Comparison of ENCODE assay signal across 8 cellular contexts in genomic region chr12:47772738-47773061, GRCh38. TPM values are rescaled to one million over a fixed set of nuclear protein-coding genes. Genes with fewer than 3 reads are reported as not detected.
DNase-seq lines count a peak whose midpoint lies in the region; ATAC-seq and TF ChIP-seq lines count a peak whose summit lies in the region.

No MANE protein-coding gene starts in this region.

- peak overlapping the region; percentile 75 for H3K4me2 ChIP-seq in Karpas-422 (ENCODE audit: low read depth, low read length, poor library complexity, severe bottlenecking)

- H3K9ac ChIP-seq in Karpas-422 (ENCODE audit: low read length) = peak overlapping the region; percentile 80

- peaks cover 12% of the 10 kb centered on the region for H3K27me3 Mint-ChIP-seq in nephron (ENCODE audit: low read depth)

- H4K20me1 ChIP-seq in Karpas-422 (ENCODE audit: insufficient read depth, low read depth, low read length) = no peaks in the 10 kb centered on the region

- H3K36me3 Mint-ChIP-seq in nephron (ENCODE audit: low read depth) = no peaks in the 10 kb centered on the region

- H2AFZ ChIP-seq in Karpas-422 (ENCODE audit: low read length) = no peak overlapping the region

- H3K4me1 ChIP-seq in Karpas-422 (ENCODE audit: low read length) = peaks cover 45% of the 10 kb centered on the region

- CTCF ChIA-PET in BJ (lab: Yijun Ruan, JAX) = interaction anchor here (0.6 to 19.2 kb wide), 12 partner anchors 12 to 174 kb away, joined by 3 to 454 read pairs (median 4); partner anchors contain the start of genes ENDOU, RAPGEF3 and RPAP3

- H3K4me1 Mint-ChIP-seq in nephron = peaks cover 22% of the 10 kb centered on the region

- H3K4me3 ChIP-seq in BJ (ENCODE audit: low read depth, low read length) = peak overlapping the region; percentile 63
- H3K4me3 ChIP-seq in Karpas-422 (ENCODE audit: low read length) = peak overlapping the region; percentile 71
- peak overlapping the region; percentile 95 for H3K4me3 ChIP-seq in coronary artery

- no peaks in the 10 kb centered on the region for H3K9me2 ChIP-seq in Karpas-422 (replicated peaks; ENCODE audit: insufficient read depth, low read length)

- H3K79me2 ChIP-seq in Karpas-422 (ENCODE audit: low read length) = peaks cover 26% of the 10 kb centered on the region

- H3K27ac ChIP-seq in Karpas-422 (ENCODE audit: low read length) = no peak overlapping the region
- peak overlapping the region; percentile 78 to 89 for H3K27ac ChIP-seq in coronary artery

- no peak for ATAC-seq in GM18519 (IDR thresholded peaks at IDR 0.05; ENCODE audit: low FRiP score, unreplicated experiment)

- peak overlapping the region; percentile 75 to 89 (median 82) for H3K27ac Mint-ChIP-seq in nephron

- no peak for TF ChIP-seq CTCF in BJ (IDR thresholded peaks at IDR 0.05; ENCODE audit: insufficient read depth, low read depth, low read length)
- no peak for TF ChIP-seq CTCF in coronary artery (IDR thresholded peaks at IDR 0.05)
- TF ChIP-seq CTCF in nephron (IDR thresholded peaks at IDR 0.05; ENCODE audit: unreplicated experiment in 3 of 3) = no peak

- peak overlapping the region; percentile 85 to 92 (median 92) for H3K4me3 Mint-ChIP-seq in nephron

- H3K27me3 ChIP-seq in BJ (ENCODE audit: control insufficient read depth, insufficient read depth, low read length) = no peaks in the 10 kb centered on the region; the same call in 1 of the 2 replicates
- H3K27me3 ChIP-seq in Karpas-422 (ENCODE audit: low read length) = no peaks in the 10 kb centered on the region

- POLR2A ChIA-PET in BJ (lab: Charles Lee) = no interaction called here

- DNase-seq in BJ (ENCODE audit: low read depth) (no peak), Karpas-422 (no peak), coronary artery (ENCODE audit: low spot score) (no peak), NCI-H1694 treated with DMSO at 0.1 percent for 48 hours (lab: John Stamatoyannopoulos, UW) (no peak), NCI-H2081 treated with DMSO at 0.1 percent for 48 hours (lab: John Stamatoyannopoulos, UW) (no peak), islet precursor cell (no peak)

- H3K36me3 ChIP-seq in BJ (ENCODE audit: control insufficient read depth, insufficient read depth, low read length) (no peaks in the 10 kb centered on the region), Karpas-422 (ENCODE audit: insufficient read depth, low read length) (no peaks in the 10 kb centered on the region)

- H3K9me3 ChIP-seq in Karpas-422 (ENCODE audit: low read length) = no peaks in the 10 kb centered on the region

- no peaks in the 10 kb centered on the region for H3K9me3 Mint-ChIP-seq in nephron

RNA-seq across cellular contexts. Expression of gene SLC48A1, which starts 0.3 kb away (rescaled TPM):
- 11.4 and 16.6 TPM in 2 replicates for polyA plus RNA-seq in BJ (2011; rRNA removed)
- 11.3 and 16.0 TPM in 2 replicates for polyA minus RNA-seq in BJ (2011; rRNA and poly(A)+ RNA removed)
- total RNA-seq in Karpas-422 (2014; rRNA removed; shearing (Covaris generic); ENCODE audit: low replicate concordance) = 21.5 and 21.9 TPM in 2 replicates

RNA-seq across cellular contexts. Expression of gene RAPGEF3, which starts 14.0 kb away (rescaled TPM):
- polyA plus RNA-seq in BJ (2011; rRNA removed) = 1.3 and 2.4 TPM in 2 replicates
- 2.0 and 3.9 TPM in 2 replicates for polyA minus RNA-seq in BJ (2011; rRNA and poly(A)+ RNA removed)
- total RNA-seq in Karpas-422 (2014; rRNA removed; shearing (Covaris generic); ENCODE audit: low replicate concordance) = 4.4 and 11.9 TPM in 2 replicates

RNA-seq across cellular contexts. Expression of gene HDAC7, which starts 47.0 kb away (rescaled TPM):
- polyA plus RNA-seq in BJ (2011; rRNA removed) = 28.2 and 67.0 TPM in 2 replicates
- polyA minus RNA-seq in BJ (2011; rRNA and poly(A)+ RNA removed) = 34.9 and 35.2 TPM in 2 replicates
- 36.2 and 54.8 TPM in 2 replicates for total RNA-seq in Karpas-422 (2014; rRNA removed; shearing (Covaris generic); ENCODE audit: low replicate concordance)

RNA-seq across cellular contexts. Expression of gene ENDOU, which starts 47.4 kb away (rescaled TPM):
- 0.06 TPM in 1 of 2 replicates, not detected in the other for polyA plus RNA-seq in BJ (2011; rRNA removed)
- polyA minus RNA-seq in BJ (2011; rRNA and poly(A)+ RNA removed) = not detected in 2 replicates
- 1.2 and 10.7 TPM in 2 replicates for total RNA-seq in Karpas-422 (2014; rRNA removed; shearing (Covaris generic); ENCODE audit: low replicate concordance)
